Comparison of ENCODE assay signal across 2 cellular contexts in genomic region chr2:218523651-218524050, GRCh38.
TF ChIP-seq lines count a peak whose summit lies in the region.

No MANE protein-coding gene starts in this region.

TF ChIP-seq in HepG2, 621 proteins besides CTCF, POLR2A, EP300 and RAD21:
- TF ChIP-seq, protein P1, sequence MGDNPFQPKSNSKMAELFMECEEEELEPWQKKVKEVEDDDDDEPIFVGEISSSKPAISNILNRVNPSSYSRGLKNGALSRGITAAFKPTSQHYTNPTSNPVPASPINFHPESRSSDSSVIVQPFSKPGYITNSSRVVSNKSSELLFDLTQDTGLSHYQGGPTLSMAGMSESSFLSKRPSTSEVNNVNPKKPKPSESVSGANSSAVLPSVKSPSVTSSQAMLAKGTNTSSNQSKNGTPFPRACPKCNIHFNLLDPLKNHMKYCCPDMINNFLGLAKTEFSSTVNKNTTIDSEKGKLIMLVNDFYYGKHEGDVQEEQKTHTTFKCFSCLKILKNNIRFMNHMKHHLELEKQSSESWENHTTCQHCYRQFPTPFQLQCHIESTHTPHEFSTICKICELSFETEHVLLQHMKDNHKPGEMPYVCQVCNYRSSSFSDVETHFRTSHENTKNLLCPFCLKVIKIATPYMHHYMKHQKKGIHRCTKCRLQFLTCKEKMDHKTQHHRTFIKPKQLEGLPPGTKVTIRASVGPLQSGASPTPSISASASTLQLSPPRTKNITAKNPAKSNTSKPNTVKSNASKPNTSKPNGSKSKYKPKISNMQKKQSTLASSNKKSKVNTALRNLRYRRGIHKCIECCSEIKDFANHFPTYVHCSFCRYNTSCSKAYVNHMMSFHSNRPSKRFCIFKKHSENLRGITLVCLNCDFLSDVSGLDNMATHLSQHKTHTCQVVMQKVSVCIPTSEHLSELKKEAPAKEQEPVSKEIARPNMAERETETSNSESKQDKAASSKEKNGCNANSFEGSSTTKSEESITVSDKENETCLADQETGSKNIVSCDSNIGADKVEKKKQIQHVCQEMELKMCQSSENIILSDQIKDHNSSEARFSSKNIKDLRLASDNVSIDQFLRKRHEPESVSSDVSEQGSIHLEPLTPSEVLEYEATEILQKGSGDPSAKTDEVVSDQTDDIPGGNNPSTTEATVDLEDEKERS (CRISPR knock-in tag; IDR thresholded peaks at IDR 0.05): peak; percentile 89
- TF ChIP-seq SNAPC5 (CRISPR knock-in tag; IDR thresholded peaks at IDR 0.05; ENCODE audit: borderline replicate concordance): no peak

TF ChIP-seq in HEK293, 187 proteins besides CTCF, POLR2A, EP300 and RAD21:
- TF ChIP-seq KLF1 (tag by site-specific recombination; IDR thresholded peaks at IDR 0.05) (no peak), SETDB1 (IDR thresholded peaks at IDR 0.05; ENCODE audit: insufficient read length, low read length) (peak; percentile 64)
